14 cellular contexts compared by ENCODE assay signal in genomic region chr14:53842938-53843337, GRCh38.
DNase-seq lines count a peak whose midpoint lies in the region; ATAC-seq and TF ChIP-seq lines count a peak whose summit lies in the region.
"Had no signal": no experiment of that assay in that cellular context is flagged by ENCODE, and none has a peak within 500 bp of the region (broad histone marks: within the 10 kb centered on the region; RNA-seq: fewer than 3 reads in every experiment).

No MANE protein-coding gene starts in this region.

- no peak overlapping the region for H3K4me2 ChIP-seq in PC-3 (ENCODE audit: low read length)
- H3K4me2 ChIP-seq: neural progenitor cell had no signal

- intact Hi-C loops in PC-3 (cut with micrococcal nuclease) = no loop called here

- no peaks in the 10 kb centered on the region for H4K20me1 ChIP-seq in PC-3 (ENCODE audit: low read length)

- CTCF ChIA-PET in PC-3 (lab: Charles Lee) = no interaction called here

- H3K27ac ChIP-seq in PC-3 (ENCODE audit: low read length) = no peak overlapping the region
- H3K27ac ChIP-seq in foreskin keratinocyte = no peak overlapping the region
- H3K27ac ChIP-seq: coronary artery, neural progenitor cell had no signal

- no peaks in the 10 kb centered on the region for H3K27me3 ChIP-seq in PC-3 (ENCODE audit: low read length)
- H3K27me3 ChIP-seq in foreskin keratinocyte = no peaks in the 10 kb centered on the region
- H3K27me3 ChIP-seq: neural progenitor cell had no signal

- no peaks in the 10 kb centered on the region for H3K36me3 ChIP-seq in PC-3 (ENCODE audit: low read depth, low read length)
- H3K36me3 ChIP-seq: neural progenitor cell had no signal

- peak; percentile 35 for DNase-seq in EH (ENCODE audit: low read depth)
- peak; percentile 88 for DNase-seq in PC-3
- DNase-seq in epithelial cell of proximal tubule (ENCODE audit: low read depth) = peak; percentile 57
- peak; percentile 67 for DNase-seq in non-pigmented ciliary epithelial cell (ENCODE audit: low read depth)
- DNase-seq in foreskin keratinocyte = no peak
- no peak for DNase-seq in T-helper 2 cell
- DNase-seq in NCI-H526 (lab: John Stamatoyannopoulos, UW) = no peak
- DNase-seq: activated T-cell treated with anti-CD3 and anti-CD28 coated beads, Interleukin-2, amount 50 U/mL, for 4 hours; mesendoderm; SHP77 had no signal

- ATAC-seq in PC-3 (peak; percentile 48), foreskin keratinocyte (no peak), GM19023 (IDR thresholded peaks at IDR 0.05; ENCODE audit: unreplicated experiment) (no peak)
- ATAC-seq: activated T-cell treated with anti-CD3 and anti-CD28 coated beads, Interleukin-2, amount 50 U/mL, for 4 hours; stimulated activated effector memory CD8-positive, alpha-beta T cell treated with anti-CD3 and anti-CD28 coated beads, Interleukin-12 subunit alpha, Interleukin-12 subunit beta, amount 100 ng/mL, for 72 hours had no signal

- POLR2A ChIA-PET in PC-3 (lab: Charles Lee; ENCODE audit: unreplicated experiment) = no interaction called here

- no peaks in the 10 kb centered on the region for H3K9me3 ChIP-seq in PC-3 (ENCODE audit: low read length)

- H3K4me1 ChIP-seq in PC-3 (ENCODE audit: insufficient read depth, low read length) (peaks cover 24% of the 10 kb centered on the region), foreskin keratinocyte (peaks cover 13% of the 10 kb centered on the region)
- H3K4me1 ChIP-seq: neural progenitor cell had no signal

- no peaks in the 10 kb centered on the region for H3F3A ChIP-seq in PC-3 (ENCODE audit: low read length, unreplicated experiment)

- no TSS peak for BruUV-seq in PC-3 (replicated peaks; lab: Mats Ljungman, UMichigan)

- H3K4me3 ChIP-seq in PC-3 (ENCODE audit: low read length) (no peak overlapping the region), epithelial cell of proximal tubule (ENCODE audit: low read depth, low read length) (no peak overlapping the region)
- H3K4me3 ChIP-seq: coronary artery, neural progenitor cell had no signal

- H3K9ac ChIP-seq in PC-3 (ENCODE audit: low read length) = no peak overlapping the region
- H3K9ac ChIP-seq: neural progenitor cell had no signal

- no peak for TF ChIP-seq CTCF in PC-3 (conservative IDR thresholded peaks at IDR 0.05; ENCODE audit: low read depth, low read length)
- TF ChIP-seq CTCF in epithelial cell of proximal tubule (conservative IDR thresholded peaks at IDR 0.05; ENCODE audit: low read depth, low read length) = no peak
- no peak for TF ChIP-seq CTCF in foreskin keratinocyte (conservative IDR thresholded peaks at IDR 0.05)

- no peaks in the 10 kb centered on the region for H3K9me2 ChIP-seq in PC-3 (replicated peaks; ENCODE audit: low read length)

- no peaks in the 10 kb centered on the region for H3K79me2 ChIP-seq in PC-3 (ENCODE audit: low read length)

- no peak overlapping the region for H2AFZ ChIP-seq in PC-3 (ENCODE audit: low read length)
- H2AFZ ChIP-seq: neural progenitor cell had no signal

Comparison
In these comparisons a context has a peak if more than half of its experiments do, and no peak if none do; other contexts are left out.
1. DNase-seq: peak in EH (single experiment), PC-3 (single experiment), epithelial cell of proximal tubule (single experiment) and non-pigmented ciliary epithelial cell (single experiment); none in foreskin keratinocyte (0 of 2), T-helper 2 cell (0 of 5) and NCI-H526 (0 of 2).